Comparison of ENCODE assay signal across 7 cellular contexts in genomic region chr19:41863209-41863931, GRCh38.
DNase-seq lines count a peak whose midpoint lies in the region; ATAC-seq lines count a peak whose summit lies in the region.
"Had no signal": no experiment of that assay in that cellular context is flagged by ENCODE, and none has a peak within 500 bp of the region (broad histone marks: within the 10 kb centered on the region; RNA-seq: fewer than 3 reads in every experiment).

No MANE protein-coding gene starts in this region.

- H3K36me3 ChIP-seq in adipocyte (ENCODE audit: control insufficient read depth, insufficient read depth, low read length, severe bottlenecking) = peaks cover 69% of the 10 kb centered on the region

- no peaks in the 10 kb centered on the region for H3K9me3 ChIP-seq in adipocyte (ENCODE audit: control insufficient read depth, low read length)

- H3K4me1 ChIP-seq in adipocyte (ENCODE audit: control insufficient read depth, insufficient read depth, low read length) = peaks cover 55% of the 10 kb centered on the region

- no peak overlapping the region for H3K4me3 ChIP-seq in adipocyte (ENCODE audit: low read length)
- H3K4me3 ChIP-seq: lung had no signal

- no peaks in the 10 kb centered on the region for H3K27me3 ChIP-seq in adipocyte (replicated peaks; ENCODE audit: control insufficient read depth, insufficient read depth, low read length)

- H3K9ac ChIP-seq in adipocyte (ENCODE audit: low read length) = peak overlapping the region; percentile 97

- peak; percentile 11 for DNase-seq in stimulated activated CD4-positive, alpha-beta T cell treated with anti-CD3 and anti-CD28 coated beads, Interleukin-15, amount 100 ng/mL, for 24 hours
- DNase-seq in stimulated activated CD4-positive, alpha-beta T cell treated with anti-CD3 and anti-CD28 coated beads, Interleukin-2, amount 100 ng/mL, for 48 hours = no peak
- no peak for DNase-seq in adipocyte (ENCODE audit: low read depth)
- no peak for DNase-seq in NCI-H1105 treated with DMSO at 0.1 percent for 48 hours (lab: John Stamatoyannopoulos, UW)
- no peak for DNase-seq in NCI-H2171 treated with DMSO at 0.1 percent for 48 hours (lab: John Stamatoyannopoulos, UW)

- ATAC-seq in GM19023 (IDR thresholded peaks at IDR 0.05; ENCODE audit: unreplicated experiment) = no peak
